ENCODE assay signal across 10 cellular contexts in genomic region chr17:77461277-77462057, GRCh38.
DNase-seq lines count a peak whose midpoint lies in the region; ATAC-seq and TF ChIP-seq lines count a peak whose summit lies in the region.
"Had no signal": no experiment of that assay in that cellular context is flagged by ENCODE, and none has a peak within 500 bp of the region (broad histone marks: within the 10 kb centered on the region; RNA-seq: fewer than 3 reads in every experiment).

No MANE protein-coding gene starts in this region.

- peak overlapping the region; percentile 100 for H3K27ac Mint-ChIP-seq in activated naive CD4-positive, alpha-beta T cell treated with anti-CD3 and anti-CD28 coated beads for 36 hours
- H3K27ac Mint-ChIP-seq in activated T-helper 17 cell treated with anti-CD3 and anti-CD28 coated beads, Interleukin-2, amount 50 U/mL, for 72 hours, result peak overlapping the region; percentile 97

- peaks cover 85% of the 10 kb centered on the region for H3K4me1 ChIP-seq in lower lobe of right lung
- H3K4me1 ChIP-seq in thymus (ENCODE audit: control insufficient read depth, insufficient read depth, low read length), result peaks cover 69% of the 10 kb centered on the region

- peak overlapping the region; percentile 86 for H3K4me3 Mint-ChIP-seq in activated naive CD4-positive, alpha-beta T cell treated with anti-CD3 and anti-CD28 coated beads for 36 hours
- peak overlapping the region; percentile 94 for H3K4me3 Mint-ChIP-seq in activated T-helper 17 cell treated with anti-CD3 and anti-CD28 coated beads, Interleukin-2, amount 50 U/mL, for 72 hours

- no peak for DNase-seq in activated naive CD4-positive, alpha-beta T cell treated with anti-CD3 and anti-CD28 coated beads for 36 hours
- DNase-seq in activated naive CD4-positive, alpha-beta T cell treated with Interleukin-2 at 50 U/mL for 16 hours, result no peak
- DNase-seq in lower lobe of right lung, result no peak
- no peak for DNase-seq in stimulated activated CD4-positive, alpha-beta T cell treated with anti-CD3 and anti-CD28 coated beads, Interleukin-2, amount 100 ng/mL, for 24 hours
- no peak for DNase-seq in ecto neural progenitor cell (ENCODE audit: low spot score)
- no peak for DNase-seq in left lobe of liver (ENCODE audit: low spot score)
- DNase-seq: stimulated activated CD4-positive, alpha-beta T cell treated with anti-CD3 and anti-CD28 coated beads, Interleukin-12 subunit alpha, Interleukin-12 subunit beta, amount 100 ng/mL, for 4 hours had no signal

- WGBS in thymus, result 88% methylated on average over 16 of the region's 16 CpGs

- intact Hi-C loops in activated naive CD4-positive, alpha-beta T cell treated with anti-CD3 and anti-CD28 coated beads for 36 hours (cut with micrococcal nuclease), result loop anchor here (2.0 kb wide), 1 partner anchor 57 kb away; no protein-coding TSS in a partner anchor
- intact Hi-C loops in lower lobe of right lung (cut with DNase I), result no loop called here

- no peaks in the 10 kb centered on the region for H3K36me3 ChIP-seq in lower lobe of right lung
- peaks cover 29% of the 10 kb centered on the region for H3K36me3 ChIP-seq in thymus (ENCODE audit: control insufficient read depth, insufficient read depth)
- H3K36me3 ChIP-seq: vagina had no signal

- no peaks in the 10 kb centered on the region for H3K9me3 ChIP-seq in lower lobe of right lung
- H3K9me3 ChIP-seq in thymus (ENCODE audit: control insufficient read depth), result peaks cover 2% of the 10 kb centered on the region
- H3K9me3 ChIP-seq: vagina had no signal

- CTCF ChIA-PET in activated naive CD4-positive, alpha-beta T cell treated with anti-CD3 and anti-CD28 coated beads for 36 hours (lab: Charles Lee), result interaction anchor here (0.8 to 3.0 kb wide), 4 partner anchors 10 to 34 kb away, joined by 3 to 12 read pairs (median 4); no protein-coding TSS in a partner anchor

- H3K27me3 Mint-ChIP-seq in activated naive CD4-positive, alpha-beta T cell treated with anti-CD3 and anti-CD28 coated beads for 36 hours (ENCODE audit: low read depth), result no peaks in the 10 kb centered on the region
- no peaks in the 10 kb centered on the region for H3K27me3 Mint-ChIP-seq in activated T-helper 17 cell treated with anti-CD3 and anti-CD28 coated beads, Interleukin-2, amount 50 U/mL, for 72 hours

- TF ChIP-seq CTCF in lower lobe of right lung (IDR thresholded peaks at IDR 0.05), result no peak

- peaks cover 55% of the 10 kb centered on the region for H3K36me3 Mint-ChIP-seq in activated naive CD4-positive, alpha-beta T cell treated with anti-CD3 and anti-CD28 coated beads for 36 hours (ENCODE audit: low read depth)
- H3K36me3 Mint-ChIP-seq in activated T-helper 17 cell treated with anti-CD3 and anti-CD28 coated beads, Interleukin-2, amount 50 U/mL, for 72 hours (ENCODE audit: low read depth), result peaks cover 98% of the 10 kb centered on the region

- peaks cover 4% of the 10 kb centered on the region for H3K9me3 Mint-ChIP-seq in activated naive CD4-positive, alpha-beta T cell treated with anti-CD3 and anti-CD28 coated beads for 36 hours
- H3K9me3 Mint-ChIP-seq in activated T-helper 17 cell treated with anti-CD3 and anti-CD28 coated beads, Interleukin-2, amount 50 U/mL, for 72 hours, result no peaks in the 10 kb centered on the region

- no peaks in the 10 kb centered on the region for H3K27me3 ChIP-seq in lower lobe of right lung (ENCODE audit: low read depth)
- H3K27me3 ChIP-seq in thymus (ENCODE audit: control insufficient read depth, insufficient read depth), result no peaks in the 10 kb centered on the region
- H3K27me3 ChIP-seq: vagina had no signal

- H3K4me1 Mint-ChIP-seq in activated naive CD4-positive, alpha-beta T cell treated with anti-CD3 and anti-CD28 coated beads for 36 hours (ENCODE audit: low read depth), result peaks cover 69% of the 10 kb centered on the region
- peaks cover 46% of the 10 kb centered on the region for H3K4me1 Mint-ChIP-seq in activated T-helper 17 cell treated with anti-CD3 and anti-CD28 coated beads, Interleukin-2, amount 50 U/mL, for 72 hours

- H3K27ac ChIP-seq in lower lobe of right lung (peak overlapping the region; percentile 63), thymus (ENCODE audit: low read depth) (peak overlapping the region; percentile 88)

- H3K4me3 ChIP-seq in lower lobe of right lung (no peak overlapping the region), thymus (ENCODE audit: low read length) (peak overlapping the region; percentile 27)
- H3K4me3 ChIP-seq: vagina had no signal

- ATAC-seq in activated T-helper 17 cell treated with anti-CD3 and anti-CD28 coated beads, Interleukin-2, amount 50 U/mL, for 72 hours (replicated peaks), result no peak
- ATAC-seq in lower lobe of right lung (no peak), left lobe of liver (no peak)
